Comparison of ENCODE assay signal across 30 cellular contexts in genomic region chr7:55036958-55037357, GRCh38. TPM values are rescaled to one million over a fixed set of nuclear protein-coding genes. Genes with fewer than 3 reads are reported as not detected.
"Had no signal": no experiment of that assay in that cellular context is flagged by ENCODE, and none has a peak within 500 bp of the region (broad histone marks: within the 10 kb centered on the region; RNA-seq: fewer than 3 reads in every experiment).

No MANE protein-coding gene starts in this region.

- H3K36me3 ChIP-seq: ascending aorta, breast epithelium, cardiac muscle cell, colonic mucosa, gastrocnemius medialis, heart right ventricle had no signal

- H3K4me1 ChIP-seq: colonic mucosa had no signal

- ATAC-seq: activated naive CD4-positive, alpha-beta T cell treated with anti-CD3 and anti-CD28 coated beads, Interleukin-2, amount 50 U/mL, for 72 hours; activated T-cell treated with anti-CD3 and anti-CD28 coated beads, Interleukin-2, amount 50 U/mL, for 72 hours; esophagus mucosa; foreskin keratinocyte; gastrocnemius medialis; heart right ventricle; WTC11 had no signal

- H3K9me3 ChIP-seq: ascending aorta, breast epithelium, colonic mucosa, gastrocnemius medialis, heart right ventricle had no signal

- DNase-seq: activated CD4-positive, alpha-beta memory T cell treated with anti-CD3 and anti-CD28 coated beads, Interleukin-2, amount 10 ng/mL, durations not matched to agents 7 days and 5 days; activated CD4-positive, alpha-beta T cell treated with anti-CD3 and anti-CD28 coated beads for 1 hour; activated CD4-positive, alpha-beta T cell treated with anti-CD3 and anti-CD28 coated beads for 4 hours; activated CD4-positive, alpha-beta T cell treated with anti-CD3 and anti-CD28 coated beads, Interleukin-2, amount 10 ng/mL, durations not matched to agents 7 days and 5 days; activated CD4-positive, alpha-beta T cell treated with anti-CD3 and anti-CD28 coated beads, Interleukin-2, amount 50 U/mL, for 4 hours; activated CD8-positive, alpha-beta memory T cell treated with anti-CD3 and anti-CD28 coated beads, Interleukin-2, amount 50 U/mL, for 48 hours; activated gamma-delta T cell; activated naive CD4-positive, alpha-beta T cell; activated naive CD4-positive, alpha-beta T cell treated with anti-CD3 and anti-CD28 coated beads, Interleukin-2, amount 10 ng/mL, durations not matched to agents 7 days and 5 days; activated naive CD8-positive, alpha-beta T cell treated with anti-CD3 and anti-CD28 coated beads, Interleukin-2, amount 10 ng/mL, durations not matched to agents 7 days and 5 days; activated T-cell treated with anti-CD3 and anti-CD28 coated beads for 4 hours; activated T-cell treated with anti-CD3 and anti-CD28 coated beads, Interleukin-2, amount 50 U/mL, for 24 hours; activated T-cell treated with anti-CD3 and anti-CD28 coated beads, Interleukin-2, amount 50 U/mL, for 72 hours; central memory CD4-positive, alpha-beta T cell; cerebellar nuclear complex; colonic mucosa; effector CD8-positive, alpha-beta T cell; foreskin keratinocyte; gastrocnemius medialis; heart right ventricle; T-helper 2 cell had no signal

- H3K4me3 ChIP-seq: ascending aorta, breast epithelium, cardiac muscle cell, colonic mucosa, gastrocnemius medialis, heart right ventricle had no signal

- H3K27ac ChIP-seq: ascending aorta, breast epithelium, cardiac muscle cell, colonic mucosa, foreskin keratinocyte, gastrocnemius medialis, heart right ventricle had no signal

- FAIRE-seq: endometrium, endothelial cell of umbilical vein had no signal

- H3K27me3 ChIP-seq: ascending aorta, breast epithelium, cardiac muscle cell, colonic mucosa, foreskin keratinocyte, gastrocnemius medialis, heart right ventricle had no signal

RNA-seq across cellular contexts. Expression of gene EGFR, which starts 18.1 kb away (rescaled TPM):
- total RNA-seq: activated CD4-positive, alpha-beta memory T cell treated with anti-CD3 and anti-CD28 coated beads, Interleukin-2, amount 10 ng/mL, durations not matched to agents 7 days and 5 days; activated CD4-positive, alpha-beta T cell treated with anti-CD3 and anti-CD28 coated beads, Interleukin-2, amount 10 ng/mL, durations not matched to agents 7 days and 5 days; activated naive CD4-positive, alpha-beta T cell treated with anti-CD3 and anti-CD28 coated beads, Interleukin-2, amount 50 U/mL, for 72 hours; activated naive CD8-positive, alpha-beta T cell treated with anti-CD3 and anti-CD28 coated beads, Interleukin-2, amount 10 ng/mL, durations not matched to agents 7 days and 5 days; T-helper 1 cell treated with Interleukin-12 subunit alpha and Interleukin-12 subunit beta and Interleukin-4 antibody, amounts not matched to agents 30 ng/mL and 1 ng/mL, for 36 hours had no signal
